9 cellular contexts compared by ENCODE assay signal in the genomic region with DNA sequence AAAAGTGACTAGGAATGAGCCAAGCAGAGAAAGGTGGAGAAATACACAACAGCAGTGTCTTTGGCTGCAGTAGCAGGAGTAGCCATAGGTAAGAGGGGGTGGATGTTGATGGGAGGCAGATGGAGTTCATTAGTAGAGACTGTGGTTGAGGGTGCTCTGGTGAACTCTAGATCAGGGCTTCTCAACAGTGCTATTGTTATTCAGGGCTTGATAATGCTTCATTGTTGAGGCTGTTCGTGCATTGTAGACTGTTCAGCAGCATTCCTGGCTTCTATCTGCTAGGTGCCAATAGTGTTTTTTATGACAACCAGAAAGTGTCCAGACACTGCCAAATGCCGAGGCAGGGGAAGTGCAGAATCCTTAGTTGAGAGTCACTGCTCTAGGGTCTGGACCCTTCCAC. TPM values are rescaled to one million over a fixed set of nuclear protein-coding genes. Genes with fewer than 3 reads are reported as not detected.
DNase-seq lines count a peak whose midpoint lies in the region; TF ChIP-seq lines count a peak whose summit lies in the region.
"Had no signal": no experiment of that assay in that cellular context is flagged by ENCODE, and none has a peak within 500 bp of the region (broad histone marks: within the 10 kb centered on the region; RNA-seq: fewer than 3 reads in every experiment).

No MANE protein-coding gene starts in this region.

- H3K4me3 Mint-ChIP-seq in T-helper 1 cell treated with Interleukin-12 subunit alpha and Interleukin-12 subunit beta and Interleukin-4 antibody, amounts not matched to agents 30 μg/mL and 1 μg/mL, for 36 hours: peak overlapping the region; percentile 94
- H3K4me3 Mint-ChIP-seq in activated naive CD8-positive, alpha-beta T cell: peak overlapping the region; percentile 98
- peak overlapping the region; percentile 92 to 97 (median 94) for H3K4me3 Mint-ChIP-seq in immature natural killer cell

- no peak for TF ChIP-seq CTCF in WERI-Rb-1 (IDR thresholded peaks at IDR 0.05; ENCODE audit: low read depth, low read length)

- H3K36me3 ChIP-seq in stomach smooth muscle (ENCODE audit: control insufficient read depth in 2 of 2, insufficient read depth in 2 of 2, low read length in 2 of 2): peaks cover 0 to 7% of the 10 kb centered on the region in 2 donors
- H3K36me3 ChIP-seq in WERI-Rb-1: peaks cover 68% of the 10 kb centered on the region

- no peaks in the 10 kb centered on the region for H3K9me3 Mint-ChIP-seq in T-helper 1 cell treated with Interleukin-12 subunit alpha and Interleukin-12 subunit beta and Interleukin-4 antibody, amounts not matched to agents 30 μg/mL and 1 μg/mL, for 36 hours
- no peaks in the 10 kb centered on the region for H3K9me3 Mint-ChIP-seq in activated naive CD8-positive, alpha-beta T cell (ENCODE audit: low read depth)
- no peaks in the 10 kb centered on the region for H3K9me3 Mint-ChIP-seq in immature natural killer cell

- H3K4me3 ChIP-seq in stomach smooth muscle (ENCODE audit: low read length in 2 of 2) (peak overlapping the region; percentile 92 to 97), WERI-Rb-1 (ENCODE audit: low read depth, low read length) (no peak overlapping the region)

- H3K4me1 Mint-ChIP-seq in T-helper 1 cell treated with Interleukin-12 subunit alpha and Interleukin-12 subunit beta and Interleukin-4 antibody, amounts not matched to agents 30 μg/mL and 1 μg/mL, for 36 hours (ENCODE audit: low read depth): peaks cover 58% of the 10 kb centered on the region
- peaks cover 66% of the 10 kb centered on the region for H3K4me1 Mint-ChIP-seq in activated naive CD8-positive, alpha-beta T cell (ENCODE audit: low read depth)
- H3K4me1 Mint-ChIP-seq in immature natural killer cell: peaks cover 79 to 81% of the 10 kb centered on the region in 2 donors

- DNase-seq in T-helper 1 cell: no peak
- DNase-seq in immature natural killer cell: no peak
- no peak for DNase-seq in WERI-Rb-1
- no peak for DNase-seq in H4 (ENCODE audit: low spot score)
- DNase-seq in NCI-H2029 (lab: John Stamatoyannopoulos, UW): no peak
- DNase-seq: ACHN had no signal

- H3K36me3 Mint-ChIP-seq in T-helper 1 cell treated with Interleukin-12 subunit alpha and Interleukin-12 subunit beta and Interleukin-4 antibody, amounts not matched to agents 30 μg/mL and 1 μg/mL, for 36 hours (ENCODE audit: low read depth): peaks cover 34% of the 10 kb centered on the region
- peaks cover 6% of the 10 kb centered on the region for H3K36me3 Mint-ChIP-seq in activated naive CD8-positive, alpha-beta T cell
- H3K36me3 Mint-ChIP-seq in immature natural killer cell: peaks cover 0 to 7% (median 0%) of the 10 kb centered on the region in 3 donors

- peak overlapping the region; percentile 71 to 76 for H3K9ac ChIP-seq in stomach smooth muscle (ENCODE audit: low read length in 2 of 2)

- peaks cover 76% of the 10 kb centered on the region for H3K4me1 ChIP-seq in stomach smooth muscle (ENCODE audit: control insufficient read depth, insufficient read depth, low read length)

- no peaks in the 10 kb centered on the region for H3K9me3 ChIP-seq in stomach smooth muscle (ENCODE audit: control insufficient read depth in 2 of 2, low read length in 2 of 2)
- H3K9me3 ChIP-seq in WERI-Rb-1 (ENCODE audit: severe bottlenecking): no peaks in the 10 kb centered on the region

- peak overlapping the region; percentile 37 for H3K27ac Mint-ChIP-seq in T-helper 1 cell treated with Interleukin-12 subunit alpha and Interleukin-12 subunit beta and Interleukin-4 antibody, amounts not matched to agents 30 μg/mL and 1 μg/mL, for 36 hours
- peak overlapping the region; percentile 78 for H3K27ac Mint-ChIP-seq in activated naive CD8-positive, alpha-beta T cell
- H3K27ac Mint-ChIP-seq in immature natural killer cell: peak overlapping the region; percentile 28 to 95 (median 86)

- peak overlapping the region; percentile 53 for H3K27ac ChIP-seq in stomach smooth muscle (ENCODE audit: low read length)
- no peak overlapping the region for H3K27ac ChIP-seq in WERI-Rb-1

- H3K27me3 ChIP-seq in stomach smooth muscle (ENCODE audit: control insufficient read depth in 1 of 2, insufficient read depth in 2 of 2, low read length in 2 of 2) (no peaks in the 10 kb centered on the region), WERI-Rb-1 (ENCODE audit: insufficient read depth, low read depth, severe bottlenecking) (no peaks in the 10 kb centered on the region)

- H3K27me3 Mint-ChIP-seq in T-helper 1 cell treated with Interleukin-12 subunit alpha and Interleukin-12 subunit beta and Interleukin-4 antibody, amounts not matched to agents 30 μg/mL and 1 μg/mL, for 36 hours (ENCODE audit: low read depth): no peaks in the 10 kb centered on the region
- no peaks in the 10 kb centered on the region for H3K27me3 Mint-ChIP-seq in activated naive CD8-positive, alpha-beta T cell
- peaks cover 11 to 16% (median 14%) of the 10 kb centered on the region in 3 donors for H3K27me3 Mint-ChIP-seq in immature natural killer cell (ENCODE audit: low read depth in 3 of 3)

RNA-seq across cellular contexts. Expression of a gene that starts 3.6 kb away (rescaled TPM):
- polyA plus RNA-seq in immature natural killer cell: 100 to 1,000 TPM in 2 of 3 donors, 10 to 100 TPM in 1; 86.4 to 130 (median 102) TPM
- total RNA-seq in H4 (2014; rRNA removed; shearing (Covaris generic)): 58.2 and 63.1 TPM in 2 replicates

RNA-seq across cellular contexts. Expression of a gene that starts 38.2 kb away (rescaled TPM):
- polyA plus RNA-seq in immature natural killer cell: 1 to 10 TPM in 2 of 3 donors, not detected in 1; 2.0 to 3.1 TPM
- total RNA-seq in H4 (2014; rRNA removed; shearing (Covaris generic)): 12.1 and 14.0 TPM in 2 replicates
